Comparison of ENCODE assay signal across 15 cellular contexts in genomic region chr3:101816215-101817149, GRCh38. TPM values are rescaled to one million over a fixed set of nuclear protein-coding genes. Genes with fewer than 3 reads are reported as not detected.
DNase-seq lines count a peak whose midpoint lies in the region; ATAC-seq and TF ChIP-seq lines count a peak whose summit lies in the region.
"Had no signal": no experiment of that assay in that cellular context is flagged by ENCODE, and none has a peak within 500 bp of the region (broad histone marks: within the 10 kb centered on the region; RNA-seq: fewer than 3 reads in every experiment).

No MANE protein-coding gene starts in this region.

- H3K4ac ChIP-seq in IMR-90 (ENCODE audit: low read depth, low read length), result no peak overlapping the region

- no peak overlapping the region for H4K91ac ChIP-seq in IMR-90 (ENCODE audit: insufficient read depth, low read depth, low read length)

- dilution Hi-C loops in IMR-90 (cut with HindIII; ENCODE audit: low sequenced_read_pairs, unreplicated experiment), result no loop called here

- H2AFZ ChIP-seq in IMR-90 (replicated peaks; ENCODE audit: low read length, poor library complexity), result no peak overlapping the region

- H4K5ac ChIP-seq in IMR-90 (ENCODE audit: low read depth, low read length), result no peak overlapping the region

- H2BK5ac ChIP-seq in IMR-90 (ENCODE audit: low read depth, low read length, poor library complexity, severe bottlenecking), result no peak overlapping the region

- peaks cover 4 to 12% of the 10 kb centered on the region in 2 experiments; a peak in 3 of 4 replicates for H3K79me1 ChIP-seq in IMR-90 (ENCODE audit: low read depth in 1 of 2, low read length in 2 of 2)

- no peak for ATAC-seq in CD4-positive, CD25-positive, alpha-beta regulatory T cell (ENCODE audit: low read depth in 2 of 2)
- ATAC-seq in IMR-90 (ENCODE audit: low read depth), result no peak
- no peak for ATAC-seq in memory B cell (ENCODE audit: low read depth)
- ATAC-seq in GM18907 (IDR thresholded peaks at IDR 0.05; ENCODE audit: unreplicated experiment), result no peak

- no peak overlapping the region for H3K56ac ChIP-seq in IMR-90 (ENCODE audit: extremely low read depth, insufficient read depth, low read length)

- no peak overlapping the region for H2AK5ac ChIP-seq in IMR-90 (ENCODE audit: low read depth, low read length)

- no peak overlapping the region for H3K9ac ChIP-seq in IMR-90 (ENCODE audit: low read depth, low read length)

- H4K8ac ChIP-seq in IMR-90 (ENCODE audit: low read depth in 2 of 2, low read length in 2 of 2), result no peak overlapping the region

- TF ChIP-seq POLR2A in IMR-90 (IDR thresholded peaks at IDR 0.05; ENCODE audit: low read depth, low read length), result no peak

- peaks cover 36% of the 10 kb centered on the region for H3K36me3 ChIP-seq in CD4-positive, CD25-positive, alpha-beta regulatory T cell (ENCODE audit: control insufficient read depth, insufficient read depth, low read length)
- peaks cover 7% of the 10 kb centered on the region for H3K36me3 ChIP-seq in IMR-90 (ENCODE audit: control insufficient read depth, insufficient read depth, low read length)
- H3K36me3 ChIP-seq: MG63 had no signal

- no peaks in the 10 kb centered on the region for H3K27me3 ChIP-seq in CD4-positive, CD25-positive, alpha-beta regulatory T cell (ENCODE audit: control insufficient read depth, insufficient read depth, low read length)
- H3K27me3 ChIP-seq in IMR-90 (ENCODE audit: control insufficient read depth, insufficient read depth, low read length), result no peaks in the 10 kb centered on the region
- H3K27me3 ChIP-seq: MG63 had no signal

- no peak overlapping the region for H2BK15ac ChIP-seq in IMR-90 (ENCODE audit: low read depth, low read length)

- intact Hi-C loops in IMR-90 (cut with micrococcal nuclease), result no loop called here

- WGBS in IMR-90 (ENCODE audit: extremely low coverage in 2 of 2, insufficient read length in 1 of 2), 2 experiments, result no CpG with 5 or more reads among the region's 4 CpGs

- H3K18ac ChIP-seq in IMR-90 (ENCODE audit: low read depth, low read length), result no peak overlapping the region

- no peak overlapping the region for H3K4me3 Mint-ChIP-seq in CD4-positive, CD25-positive, alpha-beta regulatory T cell
- H3K4me3 Mint-ChIP-seq in memory B cell, result no peak overlapping the region
- H3K4me3 Mint-ChIP-seq: T-helper 1 cell treated with Interleukin-12 subunit alpha and Interleukin-12 subunit beta and Interleukin-4 antibody, amounts not matched to agents 30 μg/mL and 1 μg/mL, for 36 hours had no signal

- POLR2A ChIA-PET in IMR-90 (lab: Charles Lee; ENCODE audit: unreplicated experiment), result no interaction called here

- CTCF ChIA-PET in IMR-90 (lab: Yijun Ruan, JAX), result no interaction called here

- H3K9me3 ChIP-seq in CD4-positive, CD25-positive, alpha-beta regulatory T cell (ENCODE audit: control insufficient read depth in 2 of 2, low read length in 2 of 2), result no peaks in the 10 kb centered on the region
- no peaks in the 10 kb centered on the region for H3K9me3 ChIP-seq in IMR-90 (ENCODE audit: control insufficient read depth, insufficient read depth, low read length)
- H3K9me3 ChIP-seq: MG63 had no signal

- no peak overlapping the region for H3K4me3 ChIP-seq in CD4-positive, CD25-positive, alpha-beta regulatory T cell (ENCODE audit: low read depth, low read length)
- H3K4me3 ChIP-seq in IMR-90 (ENCODE audit: insufficient read depth, low read depth, low read length), result no peak overlapping the region
- H3K4me3 ChIP-seq: lung, MG63 had no signal

- TF ChIP-seq CTCF in IMR-90 (conservative IDR thresholded peaks at IDR 0.05; ENCODE audit: low read depth, low read length), result no peak

- no peak overlapping the region for H2BK120ac ChIP-seq in IMR-90 (ENCODE audit: low read depth, low read length)

- H3K36me3 Mint-ChIP-seq in CD4-positive, CD25-positive, alpha-beta regulatory T cell, result peaks cover 32% of the 10 kb centered on the region
- peaks cover 11% of the 10 kb centered on the region for H3K36me3 Mint-ChIP-seq in memory B cell

- DNase-seq in CD4-positive, CD25-positive, alpha-beta regulatory T cell, result no peak
- DNase-seq in IMR-90 (no peak), dermis blood vessel endothelial cell (peak; percentile 13), memory B cell (ENCODE audit: low spot score in 2 of 2) (no peak), NCI-H2029 treated with DMSO at 0.1 percent for 48 hours (lab: John Stamatoyannopoulos, UW) (no peak), NCI-H1105 (lab: John Stamatoyannopoulos, UW) (no peak)
- no peak for DNase-seq in activated CD4-positive, alpha-beta T cell treated with anti-CD3 and anti-CD28 coated beads for 4 hours
- DNase-seq: activated CD4-positive, alpha-beta T cell treated with anti-CD3 and anti-CD28 coated beads for 48 hours; activated T-cell treated with anti-CD3 and anti-CD28 coated beads for 4 hours; MG63; NCI-H2029; NCI-H526 had no signal

- no peak for TF ChIP-seq RAD21 in IMR-90 (IDR thresholded peaks at IDR 0.05; ENCODE audit: low read length)

- BruUV-seq in IMR-90 (replicated peaks; lab: Mats Ljungman, UMichigan), result no TSS peak

- no peaks in the 10 kb centered on the region for H4K20me1 ChIP-seq in IMR-90 (ENCODE audit: insufficient read depth, low read length)

- H3K14ac ChIP-seq in IMR-90 (replicated peaks; ENCODE audit: low read depth, low read length), result no peak overlapping the region

- H3K4me2 ChIP-seq in IMR-90 (ENCODE audit: low read depth, low read length), result no peak overlapping the region

- no peak overlapping the region for H3K27ac ChIP-seq in CD4-positive, CD25-positive, alpha-beta regulatory T cell (ENCODE audit: insufficient read depth, low read length, poor library complexity, severe bottlenecking)
- no peak overlapping the region for H3K27ac ChIP-seq in IMR-90 (ENCODE audit: insufficient read depth, low read length)

- H2AK9ac ChIP-seq in IMR-90 (replicated peaks; ENCODE audit: low read depth, low read length, poor library complexity), result no peak overlapping the region

- H2BK20ac ChIP-seq in IMR-90 (ENCODE audit: low read depth, low read length), result no peak overlapping the region

- H3K9me3 Mint-ChIP-seq in CD4-positive, CD25-positive, alpha-beta regulatory T cell, result no peaks in the 10 kb centered on the region
- H3K9me3 Mint-ChIP-seq in memory B cell, result no peaks in the 10 kb centered on the region
- H3K9me3 Mint-ChIP-seq: T-helper 1 cell treated with Interleukin-12 subunit alpha and Interleukin-12 subunit beta and Interleukin-4 antibody, amounts not matched to agents 30 μg/mL and 1 μg/mL, for 36 hours had no signal

- H3K27me3 Mint-ChIP-seq in CD4-positive, CD25-positive, alpha-beta regulatory T cell, result no peaks in the 10 kb centered on the region
- no peaks in the 10 kb centered on the region for H3K27me3 Mint-ChIP-seq in memory B cell

- H3K23ac ChIP-seq in IMR-90 (ENCODE audit: low read depth, low read length), result no peak overlapping the region

- H3K4me1 Mint-ChIP-seq in CD4-positive, CD25-positive, alpha-beta regulatory T cell, result peaks cover 13 to 37% (median 23%) of the 10 kb centered on the region in 4 donors
- peaks cover 31% of the 10 kb centered on the region for H3K4me1 Mint-ChIP-seq in memory B cell

- H3K9me1 ChIP-seq in IMR-90 (ENCODE audit: insufficient read depth, low read length), result peaks cover 3% of the 10 kb centered on the region; the same call in 1 of the 2 replicates

- in situ Hi-C loops in IMR-90 (cut with MboI; ENCODE audit: low sequenced_read_pairs), result no loop called here

- H3K27ac Mint-ChIP-seq in CD4-positive, CD25-positive, alpha-beta regulatory T cell, result peak overlapping the region in 2 of 3 donors; percentile 52 to 60
- H3K27ac Mint-ChIP-seq in memory B cell, result peak overlapping the region; percentile 83
- H3K27ac Mint-ChIP-seq: T-helper 1 cell treated with Interleukin-12 subunit alpha and Interleukin-12 subunit beta and Interleukin-4 antibody, amounts not matched to agents 30 μg/mL and 1 μg/mL, for 36 hours had no signal

- peaks cover 11% of the 10 kb centered on the region for H3K4me1 ChIP-seq in CD4-positive, CD25-positive, alpha-beta regulatory T cell (ENCODE audit: control insufficient read depth, insufficient read depth, low read length, poor library complexity, severe bottlenecking)
- no peaks in the 10 kb centered on the region; the same call in 1 of the 2 replicates for H3K4me1 ChIP-seq in IMR-90 (ENCODE audit: control insufficient read depth, insufficient read depth, low read length)

TF ChIP-seq in IMR-90, 13 proteins besides CTCF, POLR2A, EP300 and RAD21:
- no peak for TF ChIP-seq BHLHE40 (IDR thresholded peaks at IDR 0.05; ENCODE audit: low read depth, low read length)
- peak; percentile 7; the same call in 1 of the 2 replicates for TF ChIP-seq CEBPB (IDR thresholded peaks at IDR 0.05; ENCODE audit: low read depth, low read length)

RNA-seq across cellular contexts. Expression of gene NFKBIZ, which starts 32.8 kb away (rescaled TPM):
- total RNA-seq in CD4-positive, CD25-positive, alpha-beta regulatory T cell, result 637 TPM
- polyA plus RNA-seq in CD4-positive, CD25-positive, alpha-beta regulatory T cell, result 10 to 100 TPM; 15.2 to 28.2 (median 21.6) TPM
- 35.0 and 43.0 TPM in 2 replicates for total RNA-seq in IMR-90 (2012; rRNA removed)
- 40.9 and 56.2 TPM in 2 replicates for polyA plus RNA-seq in IMR-90 (2012; rRNA removed)
- polyA plus RNA-seq in IMR-90 (2012; cell fraction: cytosol; rRNA removed), result 42.6 and 52.3 TPM in 2 replicates
- 482 and 691 TPM in 2 replicates for polyA plus RNA-seq in IMR-90 (2012; cell fraction: nucleus; rRNA removed; ENCODE audit: low replicate concordance)
- 15.2 and 31.8 TPM in 2 replicates for total RNA-seq in dermis blood vessel endothelial cell

RNA-seq across cellular contexts. Expression of gene NXPE3, which starts 37.5 kb away (rescaled TPM):
- total RNA-seq in CD4-positive, CD25-positive, alpha-beta regulatory T cell, result 37.9 TPM
- 10 to 100 TPM; 38.3 to 43.2 (median 42.4) TPM for polyA plus RNA-seq in CD4-positive, CD25-positive, alpha-beta regulatory T cell
- total RNA-seq in IMR-90 (2012; rRNA removed), result 23.1 and 23.8 TPM in 2 replicates
- 18.5 and 20.0 TPM in 2 replicates for polyA plus RNA-seq in IMR-90 (2012; rRNA removed)
- polyA plus RNA-seq in IMR-90 (2012; cell fraction: cytosol; rRNA removed), result 11.3 and 12.6 TPM in 2 replicates
- 9.4 and 12.0 TPM in 2 replicates for polyA plus RNA-seq in IMR-90 (2012; cell fraction: nucleus; rRNA removed; ENCODE audit: low replicate concordance)
- 5.1 and 13.5 TPM in 2 replicates for total RNA-seq in dermis blood vessel endothelial cell

Comparison
In these comparisons a context has a peak if more than half of its experiments do, and no peak if none do; other contexts are left out.
1. RNA of gene NFKBIZ, which starts 32.8 kb away (total RNA-seq): 637 TPM in CD4-positive, CD25-positive, alpha-beta regulatory T cell (single experiment); 35.0 to 43.0 TPM in IMR-90 and 15.2 to 31.8 TPM in dermis blood vessel endothelial cell; every median in the first group is over 10 times any median in the second.